Comparison of ENCODE assay signal across 8 cellular contexts in the genomic region with DNA sequence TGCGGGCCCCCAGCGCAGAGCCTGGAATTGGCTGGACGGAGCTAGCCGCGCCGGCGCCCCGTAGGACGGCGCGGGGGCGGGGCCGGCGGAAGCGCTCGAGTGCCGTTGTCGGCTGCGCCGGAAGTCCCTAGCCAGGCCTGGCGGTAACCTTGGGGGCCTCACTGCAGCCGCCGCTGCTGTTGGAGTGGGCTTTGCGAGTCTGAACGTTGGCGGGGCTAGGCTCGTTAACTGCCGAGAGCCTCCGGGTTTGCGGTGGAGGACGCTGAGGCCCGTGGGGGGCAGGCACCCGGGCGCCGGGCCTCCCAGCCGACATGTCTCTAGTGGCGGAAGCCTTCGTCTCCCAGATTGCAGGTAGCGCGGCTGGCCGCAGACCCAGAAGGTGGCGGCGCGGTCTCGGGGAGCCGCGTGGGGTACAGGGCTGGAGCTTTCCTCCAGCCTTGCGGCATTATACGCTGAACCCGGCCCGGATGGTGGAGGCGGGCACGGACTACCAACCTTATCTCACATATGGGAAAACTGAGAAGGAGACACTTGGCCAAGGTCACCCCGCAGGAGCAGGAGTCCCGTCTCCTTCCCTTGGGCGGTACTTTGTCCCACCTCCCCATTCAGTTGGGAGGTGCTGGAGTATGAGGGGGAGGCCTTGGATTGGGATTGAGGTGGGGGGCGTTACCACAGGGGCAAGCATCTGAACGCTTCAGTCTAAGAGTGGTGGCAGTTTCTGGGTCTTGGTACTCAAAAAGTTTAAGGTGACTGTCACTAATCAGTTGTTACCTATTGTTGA. TPM values are rescaled to one million over a fixed set of nuclear protein-coding genes. Genes with fewer than 3 reads are reported as not detected.
DNase-seq lines count a peak whose midpoint lies in the region; ATAC-seq and TF ChIP-seq lines count a peak whose summit lies in the region.

A gene (plus strand): TSS at position 124 of the 781 bp plus-strand sequence. CDS start 188 bp downstream, at position 312.

- peak within 1 kb of the TSS; percentile 58 for H3K4me3 ChIP-seq in cardiac muscle cell
- H3K4me3 ChIP-seq in upper lobe of right lung: peak within 1 kb of the TSS; percentile 71

- intact Hi-C loops in posterior cingulate gyrus (cut with DNase I) (no loop called here), upper lobe of right lung (cut with DNase I) (no loop called here)

- H3K9me3 ChIP-seq in cardiac muscle cell (ENCODE audit: low read depth) (no peaks in the 10 kb centered on the region), upper lobe of right lung (no peaks in the 10 kb centered on the region)

- peaks cover 7% of the 10 kb centered on the region for H3K4me1 ChIP-seq in cardiac muscle cell (ENCODE audit: low read depth)
- H3K4me1 ChIP-seq in upper lobe of right lung: peaks cover 11% of the 10 kb centered on the region

- ATAC-seq in HG02623 (IDR thresholded peaks at IDR 0.05; ENCODE audit: unreplicated experiment): peak; percentile 98
- ATAC-seq in upper lobe of right lung: peak; percentile 99

- H3K36me3 ChIP-seq in cardiac muscle cell (no peaks in the 10 kb centered on the region), upper lobe of right lung (no peaks in the 10 kb centered on the region)

- H3K27ac ChIP-seq in cardiac muscle cell (peak within 1 kb of the TSS; percentile 94), upper lobe of right lung (peak within 1 kb of the TSS; percentile 87)

- H3K27me3 ChIP-seq in cardiac muscle cell: no peaks in the 10 kb centered on the region
- H3K27me3 ChIP-seq in upper lobe of right lung: no peaks in the 10 kb centered on the region

- 0 out of 3 replicates have a peak, but pooled peaks have one; percentile 18 for TF ChIP-seq CTCF in GM12872 (IDR thresholded peaks at IDR 0.05; ENCODE audit: insufficient read depth, low read depth, low read length)
- peak; percentile 3 for TF ChIP-seq CTCF in cardiac muscle cell (IDR thresholded peaks at IDR 0.05; ENCODE audit: low read depth, low read length)
- TF ChIP-seq CTCF in upper lobe of right lung (IDR thresholded peaks at IDR 0.05): peak; percentile 16

- DNase-seq in NCI-H1105 (lab: John Stamatoyannopoulos, UW): peak; percentile 88
- DNase-seq in SW 1271 (lab: John Stamatoyannopoulos, UW): peak; percentile 66 to 81
- DNase-seq in activated naive CD8-positive, alpha-beta T cell treated with anti-CD3 and anti-CD28 coated beads, Interleukin-2, amount 50 U/mL, for 16 hours (ENCODE audit: low read depth, low spot score): peak; percentile 39
- DNase-seq in cardiac muscle cell (ENCODE audit: low read depth in 1 of 2, low spot score in 1 of 2): peak; percentile 78 to 91
- DNase-seq in posterior cingulate gyrus: peak; percentile 70 to 96 (median 74)
- DNase-seq in upper lobe of right lung: peak; percentile 92

RNA-seq across cellular contexts. Expression of the gene that starts here (rescaled TPM):
- total RNA-seq in cardiac muscle cell: 50.9 and 60.7 TPM in 2 replicates
- 107 and 124 TPM in 2 replicates for polyA plus RNA-seq in cardiac muscle cell
- total RNA-seq in upper lobe of right lung: 17.6 TPM

Comparison
In these comparisons a context has a peak if more than half of its experiments do, and no peak if none do; other contexts are left out.
1. Peak in every context shown above with its lines: DNase-seq, ATAC-seq, H3K4me3 ChIP-seq and H3K27ac ChIP-seq.
2. DNase-seq: peak in every context shown above with its lines; median percentile 92 in upper lobe of right lung; 88 in NCI-H1105; 84 in cardiac muscle cell; 74 in posterior cingulate gyrus; 74 in SW 1271; 39 in activated naive CD8-positive, alpha-beta T cell treated with anti-CD3 and anti-CD28 coated beads, Interleukin-2, amount 50 U/mL, for 16 hours.